24 cellular contexts compared by ENCODE assay signal in genomic region chr10:71790749-71791440, GRCh38. TPM values are rescaled to one million over a fixed set of nuclear protein-coding genes. Genes with fewer than 3 reads are reported as not detected.
DNase-seq lines count a peak whose midpoint lies in the region; ATAC-seq, FAIRE-seq and TF ChIP-seq lines count a peak whose summit lies in the region.
"Had no signal": no experiment of that assay in that cellular context is flagged by ENCODE, and none has a peak within 500 bp of the region (broad histone marks: within the 10 kb centered on the region; RNA-seq: fewer than 3 reads in every experiment).

No MANE protein-coding gene starts in this region.

- no peaks in the 10 kb centered on the region for H3K36me3 Mint-ChIP-seq in activated T-helper 17 cell treated with anti-CD3 and anti-CD28 coated beads, Interleukin-2, amount 50 U/mL, for 72 hours (ENCODE audit: low read depth)

- no peaks in the 10 kb centered on the region for H3K4me1 ChIP-seq in right atrium auricular region
- H3K4me1 ChIP-seq: body of pancreas, esophagus muscularis mucosa, gastroesophageal sphincter had no signal

- FAIRE-seq in urothelium cell line (lab: Jason Lieb, UNC): peak; percentile 27

- no peak overlapping the region for H3K4me3 ChIP-seq in right atrium auricular region
- H3K4me3 ChIP-seq: body of pancreas, esophagus muscularis mucosa, gastroesophageal sphincter, ovary, PC-9, thoracic aorta had no signal

- no peaks in the 10 kb centered on the region for H3K27me3 Mint-ChIP-seq in activated T-helper 17 cell treated with anti-CD3 and anti-CD28 coated beads, Interleukin-2, amount 50 U/mL, for 72 hours
- H3K27me3 Mint-ChIP-seq: activated naive CD4-positive, alpha-beta T cell treated with anti-CD3 and anti-CD28 coated beads, Interleukin-2, amount 50 U/mL, for 24 hours; CD4-positive, alpha-beta memory T cell had no signal

- H3K27ac Mint-ChIP-seq in activated T-helper 17 cell treated with anti-CD3 and anti-CD28 coated beads, Interleukin-2, amount 50 U/mL, for 72 hours: no peak overlapping the region
- H3K27ac Mint-ChIP-seq: activated naive CD4-positive, alpha-beta T cell treated with anti-CD3 and anti-CD28 coated beads, Interleukin-2, amount 50 U/mL, for 24 hours; CD4-positive, alpha-beta memory T cell had no signal

- H3K27ac ChIP-seq in right atrium auricular region: no peak overlapping the region
- H3K27ac ChIP-seq: body of pancreas, esophagus muscularis mucosa, gastroesophageal sphincter, ovary, PC-9, thoracic aorta had no signal

- peak; percentile 36 for DNase-seq in Right ventricle myocardium superior
- DNase-seq in right atrium auricular region (ENCODE audit: low spot score): no peak
- no peak for DNase-seq in urothelium cell line (ENCODE audit: low spot score)
- no peak for DNase-seq in NOMO-1 (lab: John Stamatoyannopoulos, UW; ENCODE audit: unreplicated experiment in 2 of 2)
- no peak for DNase-seq in cerebellar nuclear complex (lab: John Stamatoyannopoulos, UW)
- no peak for DNase-seq in nucleus accumbens (lab: John Stamatoyannopoulos, UW)
- DNase-seq: ACHN; activated T-cell treated with anti-CD3 and anti-CD28 coated beads for 4 hours; body of pancreas; CD4-positive, alpha-beta memory T cell; effector memory CD4-positive, alpha-beta T cell; GDM1; mammary epithelial cell; NCI-H187 treated with DMSO at 0.1 percent for 48 hours; NCI-H345; ovary; PC-9; T-helper 1 cell had no signal

- no peaks in the 10 kb centered on the region for H3K36me3 ChIP-seq in right atrium auricular region
- H3K36me3 ChIP-seq: esophagus muscularis mucosa, ovary, thoracic aorta had no signal

- TF ChIP-seq CTCF in right atrium auricular region (IDR thresholded peaks at IDR 0.05): no peak

- no peaks in the 10 kb centered on the region for H3K9me3 Mint-ChIP-seq in activated T-helper 17 cell treated with anti-CD3 and anti-CD28 coated beads, Interleukin-2, amount 50 U/mL, for 72 hours
- H3K9me3 Mint-ChIP-seq: activated naive CD4-positive, alpha-beta T cell treated with anti-CD3 and anti-CD28 coated beads, Interleukin-2, amount 50 U/mL, for 24 hours had no signal

- H3K27me3 ChIP-seq in right atrium auricular region: no peaks in the 10 kb centered on the region
- H3K27me3 ChIP-seq: body of pancreas, esophagus muscularis mucosa, ovary had no signal

- H3K4me1 Mint-ChIP-seq in activated T-helper 17 cell treated with anti-CD3 and anti-CD28 coated beads, Interleukin-2, amount 50 U/mL, for 72 hours: no peaks in the 10 kb centered on the region

- ATAC-seq in Right ventricle myocardium superior (ENCODE audit: poor library complexity) (no peak), HG02759 (IDR thresholded peaks at IDR 0.05; ENCODE audit: unreplicated experiment) (peak; percentile 55)
- ATAC-seq in activated T-helper 17 cell treated with anti-CD3 and anti-CD28 coated beads, Interleukin-2, amount 50 U/mL, for 72 hours (replicated peaks): peak; percentile 61
- ATAC-seq: body of pancreas, gastroesophageal sphincter had no signal

- intact Hi-C loops in Right ventricle myocardium superior (cut with DNase I): no loop called here

- no peak overlapping the region for H3K4me3 Mint-ChIP-seq in activated T-helper 17 cell treated with anti-CD3 and anti-CD28 coated beads, Interleukin-2, amount 50 U/mL, for 72 hours
- H3K4me3 Mint-ChIP-seq: activated naive CD4-positive, alpha-beta T cell treated with anti-CD3 and anti-CD28 coated beads, Interleukin-2, amount 50 U/mL, for 24 hours; CD4-positive, alpha-beta memory T cell had no signal

- no peaks in the 10 kb centered on the region for H3K9me3 ChIP-seq in right atrium auricular region
- H3K9me3 ChIP-seq: body of pancreas, esophagus muscularis mucosa, gastroesophageal sphincter, ovary, thoracic aorta had no signal

RNA-seq across cellular contexts. Expression of gene VSIR, which starts 17.6 kb away (rescaled TPM):
- 116 TPM for total RNA-seq in Right ventricle myocardium superior
- 10 to 100 TPM; 36.1 to 56.0 TPM for total RNA-seq in right atrium auricular region
- 100 to 1,000 TPM in 1 of 2 donors, 10 to 100 TPM in 1; 27.9 to 125 TPM for total RNA-seq in activated T-helper 17 cell treated with anti-CD3 and anti-CD28 coated beads, Interleukin-2, amount 50 U/mL, for 72 hours
